Comparison of ENCODE assay signal across 18 cellular contexts in the genomic region with DNA sequence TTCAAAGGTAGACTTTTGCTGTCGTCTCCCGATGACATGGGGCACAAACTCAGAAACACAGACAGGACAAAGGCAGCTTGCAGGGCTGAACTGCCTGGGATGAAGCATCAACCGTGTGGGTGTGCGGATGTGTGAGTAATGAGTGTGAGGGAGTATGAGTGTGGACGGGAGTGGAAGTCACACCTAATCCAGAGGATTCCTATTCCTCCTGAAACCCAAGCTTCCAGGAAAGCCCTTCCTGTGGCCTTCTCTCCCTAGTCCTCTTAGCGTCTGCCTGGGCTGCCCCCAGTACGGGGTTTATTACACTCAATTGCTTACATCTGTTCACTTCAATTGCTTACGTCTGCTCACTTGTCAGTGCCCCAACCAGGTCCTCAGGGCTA. TPM values are rescaled to one million over a fixed set of nuclear protein-coding genes. Genes with fewer than 3 reads are reported as not detected.
A peak's percentile ranks its signal among the peaks of the same experiment; 100 is the strongest.
DNase-seq lines count a peak whose midpoint lies in the region; ATAC-seq and TF ChIP-seq lines count a peak whose summit lies in the region.
"Had no signal": no experiment of that assay in that cellular context is flagged by ENCODE, and none has a peak within 500 bp of the region (broad histone marks: within the 10 kb centered on the region; RNA-seq: fewer than 3 reads in every experiment).

No MANE protein-coding gene starts in this region.

- no peaks in the 10 kb centered on the region for H3K27me3 ChIP-seq in mesenchymal stem cell (ENCODE audit: control insufficient read depth in 1 of 2, insufficient read depth in 1 of 2, low read length in 2 of 2)
- H3K27me3 ChIP-seq: foreskin keratinocyte, right atrium auricular region, upper lobe of right lung had no signal

- H3K23ac ChIP-seq in mesenchymal stem cell (ENCODE audit: low read length in 2 of 2) = no peak overlapping the region

- H2BK15ac ChIP-seq in mesenchymal stem cell (ENCODE audit: low read depth, poor library complexity, severe bottlenecking) = no peak overlapping the region

- H3K9ac ChIP-seq in mesenchymal stem cell (ENCODE audit: low read length) = no peak overlapping the region

- no peak for TF ChIP-seq CTCF in RWPE1 (conservative IDR thresholded peaks at IDR 0.05; ENCODE audit: low read depth)

- POLR2A ChIA-PET in RWPE1 (lab: Yijun Ruan, JAX; ENCODE audit: low non-redundant PET) = no interaction called here

- peaks cover 35% of the 10 kb centered on the region for H3K4me1 Mint-ChIP-seq in activated naive CD8-positive, alpha-beta T cell treated with anti-CD3 and anti-CD28 coated beads, Interleukin-2, amount 50 U/mL, for 24 hours
- H3K4me1 Mint-ChIP-seq in stimulated activated effector memory CD8-positive, alpha-beta T cell treated with anti-CD3 and anti-CD28 coated beads, Interleukin-12 subunit alpha, Interleukin-12 subunit beta, amount 100 ng/mL, for 72 hours = peaks cover 36% of the 10 kb centered on the region
- H3K4me1 Mint-ChIP-seq: mesothelial cell of epicardium had no signal

- WGBS in mesenchymal stem cell = 52% methylated on average over 6 of the region's 8 CpGs

- no peak overlapping the region for H3K27ac ChIP-seq in mesenchymal stem cell (ENCODE audit: low read length, poor library complexity, severe bottlenecking)
- H3K27ac ChIP-seq in RWPE1 = no peak overlapping the region
- H3K27ac ChIP-seq: foreskin keratinocyte, right atrium auricular region, upper lobe of right lung had no signal

- ATAC-seq in activated naive CD8-positive, alpha-beta T cell treated with anti-CD3 and anti-CD28 coated beads, Interleukin-2, amount 50 U/mL, for 24 hours = no peak
- no peak for ATAC-seq in stimulated activated effector memory CD8-positive, alpha-beta T cell treated with anti-CD3 and anti-CD28 coated beads, Interleukin-12 subunit alpha, Interleukin-12 subunit beta, amount 100 ng/mL, for 72 hours
- ATAC-seq: foreskin keratinocyte, upper lobe of right lung had no signal

- no peak overlapping the region for H3K4ac ChIP-seq in mesenchymal stem cell (ENCODE audit: low read depth in 1 of 2, low read length in 2 of 2)

- peaks cover 22% of the 10 kb centered on the region for H3K36me3 Mint-ChIP-seq in activated naive CD8-positive, alpha-beta T cell treated with anti-CD3 and anti-CD28 coated beads, Interleukin-2, amount 50 U/mL, for 24 hours (ENCODE audit: low read depth)
- peaks cover 37% of the 10 kb centered on the region for H3K36me3 Mint-ChIP-seq in stimulated activated effector memory CD8-positive, alpha-beta T cell treated with anti-CD3 and anti-CD28 coated beads, Interleukin-12 subunit alpha, Interleukin-12 subunit beta, amount 100 ng/mL, for 72 hours
- H3K36me3 Mint-ChIP-seq: mesothelial cell of epicardium had no signal

- peaks cover 10% of the 10 kb centered on the region for H3K9me3 Mint-ChIP-seq in activated naive CD8-positive, alpha-beta T cell treated with anti-CD3 and anti-CD28 coated beads, Interleukin-2, amount 50 U/mL, for 24 hours
- H3K9me3 Mint-ChIP-seq in stimulated activated effector memory CD8-positive, alpha-beta T cell treated with anti-CD3 and anti-CD28 coated beads, Interleukin-12 subunit alpha, Interleukin-12 subunit beta, amount 100 ng/mL, for 72 hours = peaks cover 3% of the 10 kb centered on the region
- H3K9me3 Mint-ChIP-seq: stimulated activated naive CD8-positive, alpha-beta T cell treated with anti-CD3 and anti-CD28 coated beads, Interleukin-15, Interleukin-2, amounts not matched to agents 100 ng/mL and 50 ng/mL, for 24 hours had no signal

- H3K79me1 ChIP-seq in mesenchymal stem cell (replicated peaks; ENCODE audit: low read length, poor library complexity, severe bottlenecking) = no peaks in the 10 kb centered on the region

- H2BK5ac ChIP-seq in mesenchymal stem cell (ENCODE audit: low read depth, low read length, poor library complexity, severe bottlenecking) = no peak overlapping the region

- no peaks in the 10 kb centered on the region for H3K9me3 ChIP-seq in mesenchymal stem cell (ENCODE audit: control insufficient read depth, low read length)
- H3K9me3 ChIP-seq: right atrium auricular region, upper lobe of right lung had no signal

- no peak overlapping the region for H2AFZ ChIP-seq in mesenchymal stem cell (ENCODE audit: low read depth, low read length)

- no peak overlapping the region for H3K14ac ChIP-seq in mesenchymal stem cell (ENCODE audit: low read length in 2 of 2)

- CTCF ChIA-PET in RWPE1 (lab: Yijun Ruan, JAX) = no interaction called here

- H2BK12ac ChIP-seq in mesenchymal stem cell (ENCODE audit: low read length in 2 of 2) = peak overlapping the region; percentile 16 to 20

- no peak overlapping the region for H3K4me3 ChIP-seq in mesenchymal stem cell (ENCODE audit: insufficient read depth in 1 of 2, low read depth in 1 of 2, low read length in 2 of 2)
- H3K4me3 ChIP-seq: right atrium auricular region, upper lobe of right lung had no signal

- H3K27ac Mint-ChIP-seq in activated naive CD8-positive, alpha-beta T cell treated with anti-CD3 and anti-CD28 coated beads, Interleukin-2, amount 50 U/mL, for 24 hours = peak overlapping the region; percentile 15
- no peak overlapping the region for H3K27ac Mint-ChIP-seq in stimulated activated effector memory CD8-positive, alpha-beta T cell treated with anti-CD3 and anti-CD28 coated beads, Interleukin-12 subunit alpha, Interleukin-12 subunit beta, amount 100 ng/mL, for 72 hours
- H3K27ac Mint-ChIP-seq: mesothelial cell of epicardium had no signal

- H3K4me3 Mint-ChIP-seq in activated naive CD8-positive, alpha-beta T cell treated with anti-CD3 and anti-CD28 coated beads, Interleukin-2, amount 50 U/mL, for 24 hours = no peak overlapping the region
- no peak overlapping the region for H3K4me3 Mint-ChIP-seq in stimulated activated effector memory CD8-positive, alpha-beta T cell treated with anti-CD3 and anti-CD28 coated beads, Interleukin-12 subunit alpha, Interleukin-12 subunit beta, amount 100 ng/mL, for 72 hours

- no peak overlapping the region for H2AK5ac ChIP-seq in mesenchymal stem cell (ENCODE audit: low read length, severe bottlenecking)

- no peak overlapping the region for H4K91ac ChIP-seq in mesenchymal stem cell (ENCODE audit: low read length)

- no peak overlapping the region for H2BK120ac ChIP-seq in mesenchymal stem cell (ENCODE audit: low read depth, low read length)

- peaks cover 0 to 3% of the 10 kb centered on the region in 2 experiments for H3K36me3 ChIP-seq in mesenchymal stem cell (ENCODE audit: control insufficient read depth in 1 of 2, insufficient read depth in 2 of 2, low read depth in 1 of 2, low read length in 2 of 2)
- H3K36me3 ChIP-seq: right atrium auricular region, upper lobe of right lung had no signal

- H3K18ac ChIP-seq in mesenchymal stem cell (ENCODE audit: low read depth in 1 of 2, low read length in 2 of 2) = peak overlapping the region in 1 of 2 experiments; percentile 37

- H3K4me2 ChIP-seq in mesenchymal stem cell (ENCODE audit: low read length, poor library complexity, severe bottlenecking) = no peak overlapping the region

- H4K8ac ChIP-seq in mesenchymal stem cell (ENCODE audit: low read length) = no peak overlapping the region

- DNase-seq in stimulated activated CD4-positive, alpha-beta T cell treated with anti-CD3 and anti-CD28 coated beads, Interleukin-15, amount 100 ng/mL, for 24 hours = peak; percentile 17
- no peak for DNase-seq in stimulated activated CD4-positive, alpha-beta T cell treated with anti-CD3 and anti-CD28 coated beads, Interleukin-2, amount 100 ng/mL, for 24 hours
- no peak for DNase-seq in activated naive CD8-positive, alpha-beta T cell treated with anti-CD3 and anti-CD28 coated beads, Interleukin-2, amount 50 U/mL, for 24 hours
- DNase-seq in mesenchymal stem cell (no peak), RWPE1 (ENCODE audit: low spot score) (no peak), GM19238 (ENCODE audit: insufficient read length, low spot score) (no peak), AG08396 (ENCODE audit: low spot score) (no peak)
- DNase-seq in stimulated activated effector memory CD8-positive, alpha-beta T cell treated with anti-CD3 and anti-CD28 coated beads, Interleukin-12 subunit alpha, Interleukin-12 subunit beta, amount 100 ng/mL, for 72 hours (ENCODE audit: low spot score in 2 of 2) = no peak
- DNase-seq: activated CD4-positive, CD25-positive, alpha-beta regulatory T cell; activated effector memory CD4-positive, alpha-beta T cell treated with Interleukin-2 at 50 U/mL for 16 hours; foreskin keratinocyte; NCI-H1694 treated with DMSO at 0.1 percent for 48 hours; NCI-H446; SHP77; upper lobe of right lung had no signal

- peaks cover 19% of the 10 kb centered on the region for H3K4me1 ChIP-seq in mesenchymal stem cell (ENCODE audit: control insufficient read depth, insufficient read depth, low read depth, low read length)

- H3K27me3 Mint-ChIP-seq in activated naive CD8-positive, alpha-beta T cell treated with anti-CD3 and anti-CD28 coated beads, Interleukin-2, amount 50 U/mL, for 24 hours = no peaks in the 10 kb centered on the region
- H3K27me3 Mint-ChIP-seq: stimulated activated naive CD8-positive, alpha-beta T cell treated with anti-CD3 and anti-CD28 coated beads, Interleukin-15, Interleukin-2, amounts not matched to agents 100 ng/mL and 50 ng/mL, for 24 hours had no signal

RNA-seq across cellular contexts. Expression of a gene that starts 2.3 kb away (rescaled TPM):
- 79.3 TPM for polyA plus RNA-seq in mesenchymal stem cell (2013, experiment 1 of 2)
- polyA plus RNA-seq in mesenchymal stem cell (2013, experiment 2 of 2) = 85.4 TPM

RNA-seq across cellular contexts. Expression of a gene that starts 42.9 kb away (rescaled TPM):
- polyA plus RNA-seq in mesenchymal stem cell (2013, experiment 1 of 2) = 52.8 TPM
- polyA plus RNA-seq in mesenchymal stem cell (2013, experiment 2 of 2) = 54.6 TPM
